ENCODE assay signal across 8 cellular contexts in the genomic region with DNA sequence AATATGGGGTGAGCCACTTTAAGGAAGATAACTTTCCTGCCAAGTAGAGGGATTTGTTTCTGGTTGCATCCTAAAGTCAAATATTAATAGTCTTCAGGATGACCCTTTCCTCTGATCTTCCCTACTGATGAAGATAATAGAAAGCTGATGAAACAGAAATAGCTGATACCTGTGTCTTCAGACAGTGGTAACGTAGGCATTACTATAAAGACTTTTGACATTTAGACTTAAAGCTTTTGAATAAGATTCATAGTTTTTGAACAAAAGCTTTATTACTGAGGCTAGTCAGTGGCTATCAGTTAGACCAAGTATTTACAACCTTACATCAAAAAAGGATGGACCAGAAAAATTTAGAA. TPM values are rescaled to one million over a fixed set of nuclear protein-coding genes. Genes with fewer than 3 reads are reported as not detected.
DNase-seq lines count a peak whose midpoint lies in the region; TF ChIP-seq lines count a peak whose summit lies in the region.

No MANE protein-coding gene starts in this region.

- DNase-seq in T-helper 2 cell treated with Interferon-gamma antibody and Interleukin-4, amounts not matched to agents 5 μg/mL and 100 μg/mL, for 36 hours (ENCODE audit: low spot score), result no peak
- DNase-seq in T-helper 2 cell (no peak), adrenal gland (no peak), kidney epithelial cell (ENCODE audit: low read depth) (no peak), cerebellar nuclear complex (lab: John Stamatoyannopoulos, UW) (no peak), DMS79 treated with DMSO at 0.1 percent for 48 hours (lab: John Stamatoyannopoulos, UW) (no peak), KBM-7 (no peak)

- H3K36me3 Mint-ChIP-seq in T-helper 2 cell treated with Interferon-gamma antibody and Interleukin-4, amounts not matched to agents 5 μg/mL and 100 μg/mL, for 36 hours (ENCODE audit: low read depth), result peaks cover 16% of the 10 kb centered on the region

- TF ChIP-seq CTCF in adrenal gland (IDR thresholded peaks at IDR 0.05) (no peak), kidney epithelial cell (IDR thresholded peaks at IDR 0.05; ENCODE audit: insufficient read depth, low read length, poor library complexity, severe bottlenecking) (no peak)

- 56 to 63% (median 59%) methylated on average over 1 of the region's 1 CpG for WGBS in adrenal gland, 4 donors

- H3K9me3 ChIP-seq in adrenal gland (replicated peaks in 1 of 3) (no peaks in the 10 kb centered on the region), subcutaneous abdominal adipose tissue (ENCODE audit: control insufficient read depth in 5 of 5, low read length in 5 of 5) (no peaks in the 10 kb centered on the region)

- peaks cover 0 to 5% of the 10 kb centered on the region in 2 donors for H3K4me1 ChIP-seq in adrenal gland (replicated peaks in 1 of 2)
- peaks cover 6 to 69% (median 52%) of the 10 kb centered on the region in 5 donors for H3K4me1 ChIP-seq in subcutaneous abdominal adipose tissue (ENCODE audit: control insufficient read depth in 5 of 5, insufficient read depth in 5 of 5, low read length in 5 of 5)

- H3K4me3 ChIP-seq in adrenal gland (peak overlapping the region in 1 of 4 donors; percentile 58), kidney epithelial cell (ENCODE audit: low read depth, low read length) (peak overlapping the region; percentile 86), subcutaneous abdominal adipose tissue (ENCODE audit: low read depth in 1 of 5, low read length in 5 of 5) (peak overlapping the region; percentile 95 to 100 (median 100))

- intact Hi-C loops in adrenal gland (cut with DNase I), result no loop called here

- peaks cover 49% of the 10 kb centered on the region for H3K4me1 Mint-ChIP-seq in T-helper 2 cell treated with Interferon-gamma antibody and Interleukin-4, amounts not matched to agents 5 μg/mL and 100 μg/mL, for 36 hours (ENCODE audit: low read depth)

- in situ Hi-C loops in KBM-7 (cut with MboI; ENCODE audit: low pct_unique_long_range_greater_than_20kb, low sequenced_read_pairs), result no loop called here

- no peak for TF ChIP-seq POLR2A in adrenal gland (IDR thresholded peaks at IDR 0.05)

- H3K27ac ChIP-seq in adrenal gland (peak overlapping the region in 4 of 5 donors; percentile 75 to 91 (median 88)), subcutaneous abdominal adipose tissue (ENCODE audit: low read depth, low read length) (peak overlapping the region; percentile 92)

- H3K27ac Mint-ChIP-seq in T-helper 2 cell treated with Interferon-gamma antibody and Interleukin-4, amounts not matched to agents 5 μg/mL and 100 μg/mL, for 36 hours, result peak overlapping the region; percentile 32

- peak overlapping the region; percentile 90 for H3K4me3 Mint-ChIP-seq in T-helper 2 cell treated with Interferon-gamma antibody and Interleukin-4, amounts not matched to agents 5 μg/mL and 100 μg/mL, for 36 hours

- H3K9me3 Mint-ChIP-seq in T-helper 2 cell treated with Interferon-gamma antibody and Interleukin-4, amounts not matched to agents 5 μg/mL and 100 μg/mL, for 36 hours, result no peaks in the 10 kb centered on the region

- no peaks in the 10 kb centered on the region for H3K27me3 Mint-ChIP-seq in T-helper 2 cell treated with Interferon-gamma antibody and Interleukin-4, amounts not matched to agents 5 μg/mL and 100 μg/mL, for 36 hours (ENCODE audit: low read depth)

- H3K9ac ChIP-seq in subcutaneous abdominal adipose tissue (ENCODE audit: low read length in 5 of 5), result peak overlapping the region; percentile 84 to 96 (median 91)

- H3K27me3 ChIP-seq in adrenal gland (no peaks in the 10 kb centered on the region), kidney epithelial cell (ENCODE audit: control insufficient read depth, insufficient read depth, low read length) (no peaks in the 10 kb centered on the region), subcutaneous abdominal adipose tissue (ENCODE audit: control insufficient read depth in 5 of 5, insufficient read depth in 4 of 5, low read length in 5 of 5) (no peaks in the 10 kb centered on the region)

- no peaks in the 10 kb centered on the region for H3K36me3 ChIP-seq in adrenal gland (replicated peaks in 1 of 2)
- no peaks in the 10 kb centered on the region for H3K36me3 ChIP-seq in kidney epithelial cell (ENCODE audit: control insufficient read depth, insufficient read depth, low read length)
- peaks cover 0 to 1% (median 0%) of the 10 kb centered on the region in 5 donors for H3K36me3 ChIP-seq in subcutaneous abdominal adipose tissue (ENCODE audit: control insufficient read depth in 5 of 5, insufficient read depth in 5 of 5, low read length in 5 of 5)

RNA-seq across cellular contexts. Expression of gene NEDD9, which starts 1.4 kb away (rescaled TPM):
- 10 to 100 TPM in 7 of 8 donors, 1 to 10 TPM in 1; 6.6 to 47.9 (median 19.7) TPM for total RNA-seq in adrenal gland
- 10 to 100 TPM in 1 of 3 donors, 1 to 10 TPM in 2; 8.0 to 14.7 (median 8.6) TPM for polyA plus RNA-seq in adrenal gland
- total RNA-seq in kidney epithelial cell, result 48.3 and 53.5 TPM in 2 replicates
